Comparison of ENCODE assay signal across 1 cellular context in genomic region chr17:76700627-76701470, GRCh38.
A peak's percentile ranks its signal among the peaks of the same experiment; 100 is the strongest.
TF ChIP-seq lines count a peak whose summit lies in the region.

No MANE protein-coding gene starts in this region.

TF ChIP-seq in liver, 16 proteins besides CTCF, POLR2A, EP300 and RAD21 (continued from another document):
- TF ChIP-seq TAF1 (conservative IDR thresholded peaks at IDR 0.05): no peak
- TF ChIP-seq ATF3 (IDR thresholded peaks at IDR 0.05): no peak
- TF ChIP-seq NR2F2 (IDR thresholded peaks at IDR 0.05): peak; percentile 39
- peak in 1 of 2 donors; percentile 32 for TF ChIP-seq JUND (IDR thresholded peaks at IDR 0.05)
- peak in 1 of 2 donors; percentile 24 for TF ChIP-seq RXRA (IDR thresholded peaks at IDR 0.05)
- TF ChIP-seq ZBTB33 (IDR thresholded peaks at IDR 0.05): no peak
- TF ChIP-seq REST (IDR thresholded peaks at IDR 0.05): no peak
- TF ChIP-seq SP1 (IDR thresholded peaks at IDR 0.05): no peak
- no peak for TF ChIP-seq MAX (IDR thresholded peaks at IDR 0.05)
- no peak for TF ChIP-seq HNF4A (conservative IDR thresholded peaks at IDR 0.05)
- no peak for TF ChIP-seq EGR1 (IDR thresholded peaks at IDR 0.05; ENCODE audit: low read depth in 2 of 2)
- no peak for TF ChIP-seq FOXA2 (IDR thresholded peaks at IDR 0.05)
- TF ChIP-seq YY1 (IDR thresholded peaks at IDR 0.05): no peak
- no peak for TF ChIP-seq FOXA1 (IDR thresholded peaks at IDR 0.05)
- TF ChIP-seq HNF4G (IDR thresholded peaks at IDR 0.05): no peak
